ENCODE assay signal across 11 cellular contexts in the genomic region with DNA sequence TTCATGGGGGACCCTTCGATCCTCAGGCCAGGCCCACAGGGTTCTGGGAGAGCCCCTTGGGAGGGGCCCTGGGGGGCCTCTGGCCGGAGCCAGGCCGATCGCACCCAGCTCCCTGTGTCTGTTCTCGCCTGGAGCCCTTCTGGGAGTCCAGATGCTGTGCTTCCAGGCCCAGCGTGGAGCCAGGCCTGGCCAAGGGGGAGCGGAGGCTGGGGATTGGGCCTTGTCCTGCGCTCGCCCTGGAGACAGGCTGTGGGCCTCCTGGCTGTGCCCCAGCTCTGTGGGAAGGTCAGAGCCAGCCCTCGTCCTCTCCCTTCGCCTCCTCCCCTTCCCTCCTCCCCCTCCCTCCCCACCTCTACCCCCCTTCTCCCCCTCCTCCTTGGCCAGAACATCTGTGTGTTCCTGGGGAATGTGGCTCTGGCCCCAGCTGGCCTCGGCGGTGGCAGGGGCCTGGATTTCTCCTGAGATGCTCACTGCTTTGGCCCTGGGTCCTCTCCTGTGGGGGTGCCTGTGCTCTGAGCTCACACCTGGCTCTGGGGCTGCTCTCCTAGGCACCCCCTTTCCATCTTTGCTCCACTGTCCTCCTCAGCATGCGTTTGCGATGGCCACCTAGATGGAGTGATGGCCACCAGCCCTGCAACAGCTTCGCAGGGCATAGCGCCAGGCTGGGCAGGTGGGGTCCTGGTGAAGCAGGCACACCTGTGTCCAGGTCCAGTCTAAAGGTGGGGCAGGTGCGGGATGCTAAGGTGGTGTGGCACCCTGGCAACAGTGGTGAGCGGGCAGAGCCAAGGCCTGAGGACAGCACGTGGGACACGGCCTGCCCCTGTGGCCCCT.
A peak's percentile ranks its signal among the peaks of the same experiment; 100 is the strongest.
DNase-seq lines count a peak whose midpoint lies in the region; ATAC-seq lines count a peak whose summit lies in the region.
"Had no signal": no experiment of that assay in that cellular context is flagged by ENCODE, and none has a peak within 500 bp of the region (broad histone marks: within the 10 kb centered on the region; RNA-seq: fewer than 3 reads in every experiment).

No MANE protein-coding gene starts in this region.

- H3K27me3 ChIP-seq in iPS-20b (ENCODE audit: insufficient read depth, low read length) = no peaks in the 10 kb centered on the region

- peak overlapping the region; percentile 59; the same call in 1 of the 2 replicates for H3K9ac ChIP-seq in iPS-20b (ENCODE audit: low read depth, low read length)

- H3K27ac ChIP-seq in iPS-20b (ENCODE audit: low read length) = peak overlapping the region; percentile 53

- ATAC-seq in GM18873 (IDR thresholded peaks at IDR 0.05; ENCODE audit: low FRiP score, unreplicated experiment) (no peak), GM21515 (IDR thresholded peaks at IDR 0.05; ENCODE audit: unreplicated experiment) (no peak), GM18909 (IDR thresholded peaks at IDR 0.05; ENCODE audit: poor library complexity, unreplicated experiment) (no peak)
- ATAC-seq: GM12878 had no signal

- H3K4me3 ChIP-seq in iPS-20b (ENCODE audit: low read length) = no peak overlapping the region
- H3K4me3 ChIP-seq in skeletal muscle cell (ENCODE audit: low read depth, low read length) = no peak overlapping the region
- H3K4me3 ChIP-seq: GM12878 had no signal

- H3K4me1 ChIP-seq in iPS-20b (ENCODE audit: insufficient read depth, low read length) = peaks cover 23% of the 10 kb centered on the region; the same call in 1 of the 2 replicates

- no peaks in the 10 kb centered on the region for H3K36me3 ChIP-seq in iPS-20b (ENCODE audit: insufficient read depth, low read depth, low read length)

- peak; percentile 85 for DNase-seq in GM04504 (ENCODE audit: low read depth)
- DNase-seq in astrocyte of the hippocampus (ENCODE audit: low read depth, low spot score) = peak; percentile 94
- peak; percentile 82 for DNase-seq in skeletal muscle cell (ENCODE audit: low read depth)
- no peak for DNase-seq in NCI-H226
- DNase-seq: activated T-cell treated with anti-CD3 and anti-CD28 coated beads, Interleukin-2, amount 50 U/mL, for 24 hours; stimulated activated naive CD4-positive, alpha-beta T cell had no signal

- no peaks in the 10 kb centered on the region for H3K9me3 ChIP-seq in iPS-20b (ENCODE audit: insufficient read depth, low read depth, low read length)
